Comparison of ENCODE assay signal across 11 cellular contexts in the genomic region with DNA sequence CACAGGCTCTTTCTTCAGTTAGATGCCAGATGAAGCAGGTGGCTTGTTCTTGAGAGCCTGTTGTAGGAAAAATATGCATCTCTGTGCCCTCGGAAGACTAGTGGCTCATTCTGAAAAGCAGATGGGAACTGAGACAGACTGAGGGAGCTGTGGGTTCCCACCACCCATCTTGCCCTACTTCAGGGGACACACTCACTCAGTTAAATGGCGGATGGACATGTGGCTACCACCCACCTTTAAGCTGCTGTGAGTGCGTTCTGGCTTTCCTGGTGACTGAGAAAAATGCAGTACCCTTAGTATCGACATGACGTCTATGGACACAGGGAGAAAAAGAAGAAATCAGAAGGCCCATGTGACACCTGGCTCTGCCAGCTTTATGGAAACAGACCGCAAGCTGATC. TPM values are rescaled to one million over a fixed set of nuclear protein-coding genes. Genes with fewer than 3 reads are reported as not detected.
"Had no signal": no experiment of that assay in that cellular context is flagged by ENCODE, and none has a peak within 500 bp of the region (broad histone marks: within the 10 kb centered on the region; RNA-seq: fewer than 3 reads in every experiment).

No MANE protein-coding gene starts in this region.

- H3K27ac Mint-ChIP-seq: stimulated activated naive CD8-positive, alpha-beta T cell treated with anti-CD3 and anti-CD28 coated beads, Interleukin-15, amount 100 ng/mL, for 72 hours had no signal

- H3K4me1 Mint-ChIP-seq: stimulated activated naive CD8-positive, alpha-beta T cell treated with anti-CD3 and anti-CD28 coated beads, Interleukin-15, amount 100 ng/mL, for 72 hours had no signal

- H3K36me3 ChIP-seq: sigmoid colon, uterus had no signal

- H3K9me3 ChIP-seq: sigmoid colon, testis, uterus had no signal

- H3K27me3 Mint-ChIP-seq: stimulated activated naive CD8-positive, alpha-beta T cell treated with anti-CD3 and anti-CD28 coated beads, Interleukin-15, amount 100 ng/mL, for 72 hours had no signal

- DNase-seq: activated CD4-positive, CD25-positive, alpha-beta regulatory T cell treated with anti-CD3 and anti-CD28 coated beads, Interleukin-2, amount 50 U/mL, for 72 hours; activated naive CD4-positive, alpha-beta T cell treated with Interleukin-2 at 50 U/mL for 16 hours; activated T-cell treated with anti-CD3 and anti-CD28 coated beads for 4 hours; kidney glomerular epithelial cell; sigmoid colon; stimulated activated CD4-positive, alpha-beta T cell treated with anti-CD3 and anti-CD28 coated beads, Interleukin-1b, Interleukin-23, amount 100 ng/mL, for 48 hours; stimulated activated naive CD8-positive, alpha-beta T cell treated with anti-CD3 and anti-CD28 coated beads, Interleukin-15, amount 100 ng/mL, for 72 hours; testis; uterus had no signal

- H3K4me3 ChIP-seq: sigmoid colon, testis, uterus had no signal

- H3K4me1 ChIP-seq: testis, uterus had no signal

- H3K4me3 Mint-ChIP-seq: neural crest cell; stimulated activated naive CD8-positive, alpha-beta T cell treated with anti-CD3 and anti-CD28 coated beads, Interleukin-15, amount 100 ng/mL, for 72 hours had no signal

- ATAC-seq: stimulated activated naive CD8-positive, alpha-beta T cell treated with anti-CD3 and anti-CD28 coated beads, Interleukin-15, amount 100 ng/mL, for 72 hours had no signal

- H3K9me3 Mint-ChIP-seq: neural crest cell; stimulated activated naive CD8-positive, alpha-beta T cell treated with anti-CD3 and anti-CD28 coated beads, Interleukin-15, amount 100 ng/mL, for 72 hours had no signal

- H3K27ac ChIP-seq: testis had no signal

- H3K27me3 ChIP-seq: sigmoid colon, testis, uterus had no signal

RNA-seq across cellular contexts. Expression of a gene that starts 50.3 kb away (rescaled TPM):
- total RNA-seq: T-helper 1 cell treated with Interleukin-12 subunit alpha and Interleukin-12 subunit beta and Interleukin-4 antibody, amounts not matched to agents 30 ng/mL and 1 ng/mL, for 36 hours had no signal
